3 cellular contexts compared by ENCODE assay signal in genomic region chr11:11770921-11771484, GRCh38.
A peak's percentile ranks its signal among the peaks of the same experiment; 100 is the strongest.
TF ChIP-seq lines count a peak whose summit lies in the region.

No MANE protein-coding gene starts in this region.

TF ChIP-seq in A549, 52 proteins besides CTCF, POLR2A, EP300 and RAD21:
- TF ChIP-seq KDM1A (IDR thresholded peaks at IDR 0.05; ENCODE audit: low read depth) (no peak), MAFK (IDR thresholded peaks at IDR 0.05; ENCODE audit: partially characterized antibody) (peak; percentile 89)

TF ChIP-seq in IMR-90, 13 proteins besides CTCF, POLR2A, EP300 and RAD21:
- TF ChIP-seq FOS (IDR thresholded peaks at IDR 0.05; ENCODE audit: low read depth, low read length) (no peak), ELK1 (IDR thresholded peaks at IDR 0.05; ENCODE audit: borderline replicate concordance, low read depth, low read length) (no peak), CHD1 (IDR thresholded peaks at IDR 0.05; ENCODE audit: low read depth, low read length) (no peak), MAFK (IDR thresholded peaks at IDR 0.05; ENCODE audit: low read depth, low read length) (peak; percentile 89)

TF ChIP-seq in H1, 55 proteins besides CTCF, POLR2A, EP300 and RAD21:
- TF ChIP-seq BACH1 (IDR thresholded peaks at IDR 0.05; ENCODE audit: low read length): 0 out of 2 replicates have a peak, but pooled peaks have one; percentile 3
- TF ChIP-seq HDAC2 (IDR thresholded peaks at IDR 0.05; ENCODE audit: borderline replicate concordance in 1 of 2, low read depth in 2 of 2, low read length in 2 of 2): no peak
- peak; percentile 75; the same call in 1 of the 2 replicates for TF ChIP-seq MAFK (IDR thresholded peaks at IDR 0.05; ENCODE audit: low read depth, low read length)
- no peak for TF ChIP-seq BRCA1 (IDR thresholded peaks at IDR 0.05; ENCODE audit: low read depth, low read length)
- TF ChIP-seq CTBP2 (IDR thresholded peaks at IDR 0.05; ENCODE audit: borderline replicate concordance, insufficient read depth, insufficient read length, low read length): no peak
